In the genomic region with DNA sequence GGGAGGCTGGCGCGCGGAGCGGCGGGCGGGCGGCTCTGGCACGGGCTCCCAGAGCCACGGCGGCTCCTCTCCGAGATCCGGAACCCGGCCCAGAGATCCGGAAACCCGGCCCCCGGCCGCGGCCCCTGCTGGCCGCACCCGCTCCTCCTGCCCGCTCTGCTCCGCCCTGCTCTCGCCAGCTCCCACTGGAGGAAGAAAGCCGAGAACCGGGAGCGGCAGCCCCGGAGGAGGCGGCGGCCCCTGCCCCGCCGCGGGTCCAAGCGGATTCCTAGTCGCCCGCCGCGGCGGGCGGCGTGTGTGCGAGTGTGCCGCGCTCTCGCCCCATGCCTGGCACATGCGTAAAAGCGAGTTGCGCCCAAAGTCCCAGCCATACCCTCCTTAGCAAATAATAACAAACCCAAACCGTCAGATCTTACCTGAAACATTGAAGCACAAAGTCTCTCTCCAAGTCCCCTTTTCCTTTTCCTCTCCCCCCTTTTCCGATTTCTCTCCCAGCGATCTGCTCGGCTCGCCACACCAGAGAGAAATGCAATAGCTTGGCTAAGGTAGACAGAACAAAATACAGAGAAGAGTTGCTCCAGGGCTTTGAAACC, we compare ENCODE assay signal across 1 cellular context.
TF ChIP-seq lines count a peak whose summit lies in the region.

No MANE protein-coding gene starts in this region.

TF ChIP-seq in GM12878, 131 proteins besides CTCF, POLR2A, EP300 and RAD21 (continued from another document):
- TF ChIP-seq BCLAF1 (IDR thresholded peaks at IDR 0.05) = no peak
